ENCODE assay signal across 24 cellular contexts in the genomic region with DNA sequence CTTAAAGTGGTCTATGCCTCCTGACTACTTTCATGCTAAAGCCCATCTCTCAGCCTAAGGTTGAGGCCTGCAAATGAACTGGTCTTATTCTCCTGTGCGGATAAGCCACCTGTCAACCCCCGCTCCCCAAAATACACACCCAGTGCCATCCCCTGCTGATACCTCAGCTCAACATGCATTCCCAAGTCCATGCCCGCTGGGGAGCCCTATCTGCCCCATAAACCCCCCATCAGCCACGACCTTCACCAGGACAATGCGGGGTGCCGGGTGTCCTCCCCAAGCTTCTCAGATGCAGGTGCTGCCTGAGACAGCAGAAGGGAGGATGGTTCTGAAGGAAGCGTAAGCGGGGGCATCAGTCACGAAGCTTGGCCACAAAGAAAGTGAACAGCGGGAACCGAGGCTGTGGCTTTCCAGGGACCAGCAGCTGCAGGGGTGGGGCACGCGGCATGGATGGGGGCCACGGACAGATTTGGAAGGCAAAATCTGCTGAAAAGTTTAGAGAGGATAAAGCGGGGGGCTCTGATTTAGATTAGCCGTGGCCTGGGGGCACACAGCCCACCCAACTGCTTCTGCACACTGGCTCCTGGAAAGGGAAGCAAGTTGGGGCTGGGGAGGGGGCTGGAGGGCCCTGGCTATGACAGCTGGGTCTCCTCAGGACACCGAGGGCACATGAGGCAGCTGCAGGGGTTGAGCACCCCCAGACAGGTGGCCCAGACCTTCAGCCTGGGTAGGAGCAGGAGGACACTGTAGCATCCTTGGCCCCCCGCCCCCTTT.
"Had no signal": no experiment of that assay in that cellular context is flagged by ENCODE, and none has a peak within 500 bp of the region (broad histone marks: within the 10 kb centered on the region; RNA-seq: fewer than 3 reads in every experiment).

No MANE protein-coding gene starts in this region.

- H3K27ac Mint-ChIP-seq: dendritic cell treated with granulocyte-macrophage colony-stimulating factor and Interleukin-4, amounts not matched to agents 40 ng/mL and 50 ng/mL, for 4 days; endodermal cell; immature natural killer cell; mesothelial cell of epicardium had no signal

- H3K36me3 Mint-ChIP-seq: immature natural killer cell, mesothelial cell of epicardium, naive B cell had no signal

- ATAC-seq: effector memory CD8-positive, alpha-beta T cell; esophagus mucosa; gastroesophageal sphincter; heart left ventricle; left cardiac atrium; left lung; left ventricle myocardium superior; lower lobe of right lung had no signal

- H3K9me3 Mint-ChIP-seq: dendritic cell treated with granulocyte-macrophage colony-stimulating factor and Interleukin-4, amounts not matched to agents 40 ng/mL and 50 ng/mL, for 4 days; effector memory CD8-positive, alpha-beta T cell; endodermal cell; immature natural killer cell; mesothelial cell of epicardium had no signal

- DNase-seq: cortex of kidney; effector CD8-positive, alpha-beta T cell; effector memory CD8-positive, alpha-beta T cell; endodermal cell; erythroblast; esophagus squamous epithelium; foreskin fibroblast; heart left ventricle; hypothalamus; immature natural killer cell; left cardiac atrium; left lung; left ventricle myocardium superior; lower lobe of right lung; mesenchymal stem cell; naive B cell had no signal

- H3K27me3 ChIP-seq: colonic mucosa, heart left ventricle, hepatocyte had no signal

- H3K4me2 ChIP-seq: hepatocyte had no signal

- H3K9me3 ChIP-seq: colonic mucosa, esophagus squamous epithelium, left lung, lower lobe of right lung, mucosa of descending colon had no signal

- H3K4me1 ChIP-seq: colonic mucosa, esophagus squamous epithelium, gastroesophageal sphincter, heart left ventricle, left lung, lower lobe of right lung had no signal

- H3K36me3 ChIP-seq: colonic mucosa, esophagus squamous epithelium, gastroesophageal sphincter, heart left ventricle, left lung, lower lobe of right lung had no signal

- H3K4me3 Mint-ChIP-seq: dendritic cell treated with granulocyte-macrophage colony-stimulating factor and Interleukin-4, amounts not matched to agents 40 ng/mL and 50 ng/mL, for 4 days; effector memory CD8-positive, alpha-beta T cell; endodermal cell; immature natural killer cell; mesothelial cell of epicardium; naive B cell had no signal

- H2AFZ ChIP-seq: hepatocyte had no signal

- H3K27ac ChIP-seq: colonic mucosa, epithelial cell of prostate, esophagus squamous epithelium, gastroesophageal sphincter, heart left ventricle, hepatocyte, left lung, lower lobe of right lung had no signal

- H3K79me2 ChIP-seq: hepatocyte had no signal

- H3K27me3 Mint-ChIP-seq: dendritic cell treated with granulocyte-macrophage colony-stimulating factor and Interleukin-4, amounts not matched to agents 40 ng/mL and 50 ng/mL, for 4 days had no signal

- H3K4me3 ChIP-seq: colonic mucosa, esophagus squamous epithelium, gastroesophageal sphincter, heart left ventricle, hepatocyte, left lung, lower lobe of right lung, mucosa of descending colon had no signal

- H3K4me1 Mint-ChIP-seq: endodermal cell, immature natural killer cell, mesothelial cell of epicardium had no signal
